In the genomic region with DNA sequence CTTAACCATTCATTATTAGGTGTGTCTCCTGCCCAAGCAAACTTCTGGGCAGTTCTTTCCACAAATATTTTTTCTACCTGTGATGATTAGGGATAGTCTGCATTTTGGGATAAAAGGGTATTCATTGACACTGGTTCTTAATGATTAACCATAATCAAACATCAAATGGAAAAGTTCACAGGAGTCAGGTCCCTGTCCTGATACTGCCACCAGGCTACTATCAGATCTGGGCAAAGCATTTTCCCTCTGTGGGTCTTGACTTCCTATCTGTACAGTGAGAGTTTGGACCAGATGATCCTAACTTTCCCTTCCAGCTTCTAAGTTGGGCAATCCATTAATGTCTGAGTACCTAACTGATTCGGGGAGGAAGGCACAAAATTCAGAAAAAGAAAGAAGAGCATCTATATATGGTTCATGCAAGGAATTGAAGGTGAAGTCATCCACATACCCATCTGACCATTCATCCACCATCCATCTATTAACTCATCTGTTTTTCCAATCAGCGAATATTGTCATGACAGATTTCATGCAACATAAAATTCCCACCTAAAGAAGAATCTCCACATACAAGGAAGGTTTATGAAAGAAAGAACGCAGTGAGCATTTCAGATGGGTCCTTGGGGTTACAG, we compare ENCODE assay signal across 16 cellular contexts.
A peak's percentile ranks its signal among the peaks of the same experiment; 100 is the strongest.
DNase-seq lines count a peak whose midpoint lies in the region; ATAC-seq and TF ChIP-seq lines count a peak whose summit lies in the region.
"Had no signal": no experiment of that assay in that cellular context is flagged by ENCODE, and none has a peak within 500 bp of the region (broad histone marks: within the 10 kb centered on the region; RNA-seq: fewer than 3 reads in every experiment).

No MANE protein-coding gene starts in this region.

- H3K9ac ChIP-seq in SK-N-SH, result no peak overlapping the region

- TF ChIP-seq CTCF in SK-N-SH (IDR thresholded peaks at IDR 0.05), result no peak
- no peak for TF ChIP-seq CTCF in HFFc6 (IDR thresholded peaks at IDR 0.05)

- CTCF ChIA-PET in SK-N-SH (lab: Yijun Ruan, JAX), result no interaction called here

- peaks cover 62% of the 10 kb centered on the region for H3K4me1 Mint-ChIP-seq in HFFc6 (ENCODE audit: low read depth)
- H3K4me1 Mint-ChIP-seq: B cell; CD4-positive, alpha-beta memory T cell had no signal

- no peaks in the 10 kb centered on the region for H3K36me3 Mint-ChIP-seq in HFFc6 (ENCODE audit: low read depth)
- H3K36me3 Mint-ChIP-seq: CD4-positive, alpha-beta memory T cell had no signal

- peak overlapping the region; percentile 6 for H3K4me3 Mint-ChIP-seq in HFFc6
- H3K4me3 Mint-ChIP-seq: B cell; CD4-positive, alpha-beta memory T cell; H9 had no signal

- no peaks in the 10 kb centered on the region for H3K9me3 ChIP-seq in SK-N-SH

- no peak overlapping the region for H2AFZ ChIP-seq in SK-N-SH (ENCODE audit: low read depth)

- TF ChIP-seq RAD21 in SK-N-SH (IDR thresholded peaks at IDR 0.05; ENCODE audit: low read length), result no peak

- no peaks in the 10 kb centered on the region for H3K9me3 Mint-ChIP-seq in HFFc6

- H3K9me2 ChIP-seq in SK-N-SH, result no peaks in the 10 kb centered on the region

- H3K27me3 ChIP-seq in SK-N-SH (ENCODE audit: insufficient read depth), result no peaks in the 10 kb centered on the region

- ATAC-seq in SK-N-SH treated with all-trans-retinoic acid at 6 μM for 48 hours (no peak), left lobe of liver (peak; percentile 89), HG03045 (IDR thresholded peaks at IDR 0.05; ENCODE audit: unreplicated experiment) (no peak)
- ATAC-seq: GM12878, K562 had no signal

- H4K20me1 ChIP-seq in SK-N-SH (ENCODE audit: insufficient read depth), result no peaks in the 10 kb centered on the region

- peaks cover 15% of the 10 kb centered on the region for H3F3A ChIP-seq in SK-N-SH (replicated peaks; ENCODE audit: insufficient read depth)

- H3K36me3 ChIP-seq in SK-N-SH (replicated peaks in 1 of 2; ENCODE audit: control insufficient read depth in 1 of 2, insufficient read depth in 2 of 2, low read length in 1 of 2), result no peaks in the 10 kb centered on the region

- peak overlapping the region; percentile 53 for H3K27ac Mint-ChIP-seq in HFFc6
- H3K27ac Mint-ChIP-seq: B cell; CD4-positive, alpha-beta memory T cell; H9 had no signal

- POLR2A ChIA-PET in SK-N-SH (lab: Yijun Ruan, JAX), result no interaction called here

- DNase-seq in SK-N-SH, result no peak
- peak; percentile 48 for DNase-seq in HFFc6
- DNase-seq in left lobe of liver (ENCODE audit: low spot score), result no peak
- no peak for DNase-seq in GM03348 (ENCODE audit: low spot score)
- no peak for DNase-seq in NCI-H1436 (lab: John Stamatoyannopoulos, UW)
- DNase-seq: 8988T; C1 segment of cervical spinal cord; CD4-positive, alpha-beta memory T cell; DND-41; GOT3; H9 had no signal

- H3K4me2 ChIP-seq in SK-N-SH, result no peak overlapping the region

- TF ChIP-seq EP300 in SK-N-SH (IDR thresholded peaks at IDR 0.05; ENCODE audit: borderline replicate concordance in 1 of 2, low read depth in 1 of 2, low read length in 1 of 2), result no peak

- peaks cover 4 to 12% of the 10 kb centered on the region in 2 experiments; a peak in 3 of 4 replicates for H3K4me1 ChIP-seq in SK-N-SH (ENCODE audit: control insufficient read depth in 1 of 2, insufficient read depth in 2 of 2, low read depth in 1 of 2, low read length in 1 of 2)

- H3K79me2 ChIP-seq in SK-N-SH (ENCODE audit: insufficient read depth), result no peaks in the 10 kb centered on the region

- no peak overlapping the region for H3K4me3 ChIP-seq in SK-N-SH (ENCODE audit: low read depth in 2 of 2, low read length in 1 of 2)
- H3K4me3 ChIP-seq: GM12878, K562 had no signal

- no peaks in the 10 kb centered on the region for H3K27me3 Mint-ChIP-seq in HFFc6 (ENCODE audit: insufficient read depth)
- H3K27me3 Mint-ChIP-seq: B cell; CD4-positive, alpha-beta memory T cell had no signal

- 60% methylated on average over 3 of the region's 3 CpGs for WGBS in SK-N-SH (ENCODE audit: low lambda C conversion rate)

- no peak overlapping the region for H3K27ac ChIP-seq in SK-N-SH (ENCODE audit: low read depth in 2 of 2, low read length in 1 of 2)

TF ChIP-seq in SK-N-SH, 30 proteins besides CTCF, POLR2A, EP300 and RAD21:
- TF ChIP-seq TCF12 (IDR thresholded peaks at IDR 0.05), result 0 out of 2 replicates have a peak, but pooled peaks have one; percentile 16
- TF ChIP-seq, protein P1, sequence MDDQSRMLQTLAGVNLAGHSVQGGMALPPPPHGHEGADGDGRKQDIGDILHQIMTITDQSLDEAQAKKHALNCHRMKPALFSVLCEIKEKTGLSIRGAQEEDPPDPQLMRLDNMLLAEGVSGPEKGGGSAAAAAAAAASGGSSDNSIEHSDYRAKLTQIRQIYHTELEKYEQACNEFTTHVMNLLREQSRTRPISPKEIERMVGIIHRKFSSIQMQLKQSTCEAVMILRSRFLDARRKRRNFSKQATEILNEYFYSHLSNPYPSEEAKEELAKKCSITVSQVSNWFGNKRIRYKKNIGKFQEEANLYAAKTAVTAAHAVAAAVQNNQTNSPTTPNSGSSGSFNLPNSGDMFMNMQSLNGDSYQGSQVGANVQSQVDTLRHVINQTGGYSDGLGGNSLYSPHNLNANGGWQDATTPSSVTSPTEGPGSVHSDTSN (IDR thresholded peaks at IDR 0.05), result peak; percentile 37
- TF ChIP-seq ELF1 (IDR thresholded peaks at IDR 0.05), result no peak
- TF ChIP-seq RFX5 (IDR thresholded peaks at IDR 0.05; ENCODE audit: low read length), result no peak
- TF ChIP-seq, protein P2, sequence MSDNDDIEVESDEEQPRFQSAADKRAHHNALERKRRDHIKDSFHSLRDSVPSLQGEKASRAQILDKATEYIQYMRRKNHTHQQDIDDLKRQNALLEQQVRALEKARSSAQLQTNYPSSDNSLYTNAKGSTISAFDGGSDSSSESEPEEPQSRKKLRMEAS (IDR thresholded peaks at IDR 0.05; ENCODE audit: low read depth), result no peak
- TF ChIP-seq MEF2A (IDR thresholded peaks at IDR 0.05; ENCODE audit: borderline replicate concordance, low read depth), result no peak

TF ChIP-seq in SK-N-SH treated with all-trans-retinoic acid at 6 μM for 48 hours, 23 proteins besides CTCF, POLR2A, EP300 and RAD21:
- TF ChIP-seq ZFP30 (CRISPR knock-in tag; IDR thresholded peaks at IDR 0.05), result no peak
- TF ChIP-seq RARB (CRISPR knock-in tag; IDR thresholded peaks at IDR 0.05), result no peak
TF ChIP-seq in SK-N-SH treated with all-trans-retinoic acid at 6 μM for 48 hours: peak in this region for 0.
